13 cellular contexts compared by ENCODE assay signal in the genomic region with DNA sequence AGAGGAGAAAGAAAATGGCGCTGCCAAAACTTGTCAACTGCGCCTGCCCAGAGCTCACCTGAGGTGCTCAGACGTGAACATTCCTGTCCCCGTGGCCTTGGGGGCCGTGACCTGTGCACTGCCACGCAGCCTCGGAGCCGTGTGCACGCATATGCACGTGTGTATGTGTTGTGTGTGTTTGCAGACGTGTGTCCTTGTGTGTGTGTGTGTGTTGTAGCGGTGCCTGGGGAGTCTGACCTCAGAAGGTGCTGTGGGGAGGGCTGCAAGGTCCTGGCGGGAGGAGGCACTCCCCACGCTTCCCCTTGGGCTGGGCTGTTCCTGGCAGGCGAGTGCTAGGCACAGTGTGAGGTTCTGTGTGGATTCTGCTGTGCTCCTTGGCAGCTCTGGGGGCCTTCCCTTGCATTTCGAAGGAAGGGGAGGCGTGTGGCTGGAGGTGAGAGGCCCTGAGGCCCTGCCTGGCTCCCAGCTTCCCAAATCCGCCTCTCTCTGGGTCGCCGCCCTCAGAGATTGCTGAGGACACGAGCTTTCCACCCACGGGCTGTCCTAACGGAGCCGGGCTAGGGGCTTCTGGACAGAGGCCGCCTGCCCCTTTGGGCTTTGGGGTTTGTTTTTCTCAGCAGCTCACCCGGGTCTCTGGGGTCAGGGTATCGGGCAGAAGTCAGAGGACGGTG. TPM values are rescaled to one million over a fixed set of nuclear protein-coding genes. Genes with fewer than 3 reads are reported as not detected.
A peak's percentile ranks its signal among the peaks of the same experiment; 100 is the strongest.
DNase-seq lines count a peak whose midpoint lies in the region; ATAC-seq, FAIRE-seq and TF ChIP-seq lines count a peak whose summit lies in the region.
"Had no signal": no experiment of that assay in that cellular context is flagged by ENCODE, and none has a peak within 500 bp of the region (broad histone marks: within the 10 kb centered on the region; RNA-seq: fewer than 3 reads in every experiment).

No MANE protein-coding gene starts in this region.

- TF ChIP-seq CTCF in HEK293 (tag by site-specific recombination; IDR thresholded peaks at IDR 0.05): no peak
- no peak for TF ChIP-seq CTCF in astrocyte (IDR thresholded peaks at IDR 0.05; ENCODE audit: insufficient read depth, low read depth, low read length)
- no peak for TF ChIP-seq CTCF in neural crest cell (conservative IDR thresholded peaks at IDR 0.05)

- no peak overlapping the region for H3K4me3 ChIP-seq in HEK293 (ENCODE audit: low read depth, low read length)
- H3K4me3 ChIP-seq in astrocyte (ENCODE audit: insufficient read depth, low read depth, low read length): no peak overlapping the region

- H3K27ac ChIP-seq in HEK293 (ENCODE audit: extremely low read depth, low read depth, low read length) (peak overlapping the region; percentile 11; the same call in 1 of the 2 replicates), astrocyte (ENCODE audit: low read depth, low read length) (no peak overlapping the region)

- no peak for ATAC-seq in effector memory CD8-positive, alpha-beta T cell (replicated peaks)

- no peaks in the 10 kb centered on the region for H3K27me3 Mint-ChIP-seq in astrocyte (ENCODE audit: low read depth, unreplicated experiment)
- peaks cover 3% of the 10 kb centered on the region for H3K27me3 Mint-ChIP-seq in neural crest cell (ENCODE audit: low read depth)
- H3K27me3 Mint-ChIP-seq in effector memory CD8-positive, alpha-beta T cell: no peaks in the 10 kb centered on the region
- H3K27me3 Mint-ChIP-seq: CD4-positive, CD25-positive, alpha-beta regulatory T cell had no signal

- POLR2A ChIA-PET in HEK293 (lab: Yijun Ruan, JAX): interaction anchor here (1.2 kb wide), 1 partner anchor 21 kb away, joined by 3 read pairs; no protein-coding TSS in a partner anchor

- H2AFZ ChIP-seq in astrocyte (ENCODE audit: low read depth, low read length): no peak overlapping the region

- H3K4me1 Mint-ChIP-seq in astrocyte (ENCODE audit: low read depth, unreplicated experiment) (peaks cover 21% of the 10 kb centered on the region), neural crest cell (peaks cover 20% of the 10 kb centered on the region)
- peaks cover 25 to 32% of the 10 kb centered on the region in 2 donors for H3K4me1 Mint-ChIP-seq in effector memory CD8-positive, alpha-beta T cell (ENCODE audit: low read depth in 2 of 2)

- CTCF ChIA-PET in HEK293 (lab: Yijun Ruan, JAX): interaction anchor here (1.1 to 1.3 kb wide), 2 partner anchors 66 to 67 kb away, joined by 3 read pairs; no protein-coding TSS in a partner anchor

- H3K27me3 ChIP-seq in astrocyte (ENCODE audit: insufficient read depth, low read length): no peaks in the 10 kb centered on the region
- H3K27me3 ChIP-seq: neutrophil had no signal

- H3K36me3 Mint-ChIP-seq in astrocyte (ENCODE audit: low read depth, unreplicated experiment): no peaks in the 10 kb centered on the region
- peaks cover 4% of the 10 kb centered on the region for H3K36me3 Mint-ChIP-seq in neural crest cell (ENCODE audit: low read depth)
- H3K36me3 Mint-ChIP-seq in effector memory CD8-positive, alpha-beta T cell (ENCODE audit: insufficient read depth): peaks cover 29% of the 10 kb centered on the region
- H3K36me3 Mint-ChIP-seq: CD4-positive, CD25-positive, alpha-beta regulatory T cell had no signal

- no peak for FAIRE-seq in astrocyte (lab: Jason Lieb, UNC)

- H4K20me1 ChIP-seq in astrocyte (ENCODE audit: insufficient read depth, low read length): peaks cover 84% of the 10 kb centered on the region

- peaks cover 90% of the 10 kb centered on the region for H3K79me2 ChIP-seq in astrocyte (ENCODE audit: insufficient read depth, low read length)

- H3K9me3 Mint-ChIP-seq in astrocyte (ENCODE audit: unreplicated experiment) (no peaks in the 10 kb centered on the region), neural crest cell (no peaks in the 10 kb centered on the region)
- H3K9me3 Mint-ChIP-seq in effector memory CD8-positive, alpha-beta T cell: no peaks in the 10 kb centered on the region
- H3K9me3 Mint-ChIP-seq: activated naive CD4-positive, alpha-beta T cell treated with anti-CD3 and anti-CD28 coated beads for 36 hours; CD4-positive, CD25-positive, alpha-beta regulatory T cell had no signal

- no peaks in the 10 kb centered on the region for H3K9me3 ChIP-seq in HEK293 (ENCODE audit: control insufficient read depth, insufficient read depth, low read depth, low read length)
- H3K9me3 ChIP-seq in astrocyte (ENCODE audit: insufficient read depth, low read depth, low read length): no peaks in the 10 kb centered on the region
- H3K9me3 ChIP-seq: neutrophil had no signal

- DNase-seq in astrocyte (ENCODE audit: low read depth) (no peak), neural crest cell (ENCODE audit: low read depth, low spot score) (no peak), epidermal melanocyte (ENCODE audit: insufficient read length, low spot score) (no peak)
- DNase-seq in effector memory CD8-positive, alpha-beta T cell: no peak
- DNase-seq: activated CD8-positive, alpha-beta memory T cell treated with anti-CD3 and anti-CD28 coated beads for 24 hours; activated naive CD4-positive, alpha-beta T cell treated with anti-CD3 and anti-CD28 coated beads for 36 hours; CD4-positive, CD25-positive, alpha-beta regulatory T cell; erythroblast; hippocampal formation; NCI-H1105 treated with DMSO at 0.1 percent for 48 hours; NK-92 treated with Interleukin-12 subunit alpha and Interleukin-12 subunit beta, amount 100 ng/mL, for 24 hours had no signal

- no peak overlapping the region for H3K9ac ChIP-seq in astrocyte (ENCODE audit: low read length)

- peak overlapping the region; percentile 92 for H3K4me2 ChIP-seq in astrocyte (ENCODE audit: low read length)

- H3K27ac Mint-ChIP-seq in astrocyte (ENCODE audit: unreplicated experiment) (no peak overlapping the region), neural crest cell (ENCODE audit: unreplicated experiment) (no peak overlapping the region)
- peak overlapping the region in 1 of 2 donors; percentile 41 for H3K27ac Mint-ChIP-seq in effector memory CD8-positive, alpha-beta T cell
- H3K27ac Mint-ChIP-seq: activated naive CD4-positive, alpha-beta T cell treated with anti-CD3 and anti-CD28 coated beads for 36 hours had no signal

- H3K36me3 ChIP-seq in HEK293 (ENCODE audit: control insufficient read depth in 2 of 2, insufficient read depth in 1 of 2, low read length in 2 of 2) (peaks cover 0 to 49% of the 10 kb centered on the region in 2 experiments; a peak in 2 of 3 replicates), astrocyte (ENCODE audit: insufficient read depth, low read length) (peaks cover 3% of the 10 kb centered on the region)

- H3K4me3 Mint-ChIP-seq in astrocyte (ENCODE audit: unreplicated experiment) (no peak overlapping the region), neural crest cell (peak overlapping the region; percentile 61)
- no peak overlapping the region for H3K4me3 Mint-ChIP-seq in effector memory CD8-positive, alpha-beta T cell
- H3K4me3 Mint-ChIP-seq: activated naive CD4-positive, alpha-beta T cell treated with anti-CD3 and anti-CD28 coated beads for 36 hours had no signal

- H3K4me1 ChIP-seq in HEK293 (ENCODE audit: control insufficient read depth, insufficient read depth, low read length) (peaks cover 7% of the 10 kb centered on the region), astrocyte (ENCODE audit: insufficient read depth, low read length) (peaks cover 34% of the 10 kb centered on the region)

TF ChIP-seq in HEK293, 187 proteins besides CTCF, POLR2A, EP300 and RAD21:
- TF ChIP-seq ZNF777 (tag by site-specific recombination; IDR thresholded peaks at IDR 0.05; ENCODE audit: borderline replicate concordance) (no peak), ZSCAN16 (tag by site-specific recombination; IDR thresholded peaks at IDR 0.05) (no peak), ZBTB7A (tag by site-specific recombination; IDR thresholded peaks at IDR 0.05; ENCODE audit: low read depth) (no peak), MZF1 (tag by site-specific recombination; IDR thresholded peaks at IDR 0.05; ENCODE audit: borderline replicate concordance) (no peak), ZNF776 (tag by site-specific recombination; IDR thresholded peaks at IDR 0.05; ENCODE audit: borderline replicate concordance) (no peak), WT1 (tag by site-specific recombination; IDR thresholded peaks at IDR 0.05) (peak; percentile 70), ZNF549 (tag by site-specific recombination; IDR thresholded peaks at IDR 0.05) (no peak), EGR2 (tag by site-specific recombination; IDR thresholded peaks at IDR 0.05; ENCODE audit: low read depth) (0 out of 2 replicates have a peak, but pooled peaks have one; percentile 9), ZNF37A (tag by site-specific recombination; IDR thresholded peaks at IDR 0.05) (no peak), ZNF626 (tag by site-specific recombination; IDR thresholded peaks at IDR 0.05) (no peak), ZNF785 (tag by site-specific recombination; IDR thresholded peaks at IDR 0.05) (no peak)

RNA-seq across cellular contexts. Expression of gene BSG, which starts 4.5 kb away (rescaled TPM):
- total RNA-seq in astrocyte (807 and 871 TPM in 2 replicates), neural crest cell (564 and 613 TPM in 2 replicates)

RNA-seq across cellular contexts. Expression of gene HCN2, which starts 12.8 kb away (rescaled TPM):
- total RNA-seq in astrocyte (4.8 and 5.5 TPM in 2 replicates), neural crest cell (0.71 and 0.84 TPM in 2 replicates)

RNA-seq across cellular contexts. Expression of gene GZMM, which starts 33.0 kb away (rescaled TPM):
- total RNA-seq in astrocyte: 0.70 and 0.75 TPM in 2 replicates
- not detected in 2 replicates for total RNA-seq in neural crest cell

RNA-seq across cellular contexts. Expression of gene CDC34, which starts 45.3 kb away (rescaled TPM):
- total RNA-seq in astrocyte (190 and 192 TPM in 2 replicates), neural crest cell (106 and 111 TPM in 2 replicates)

RNA-seq across cellular contexts. Expression of gene POLRMT, which starts 56.4 kb away (rescaled TPM):
- total RNA-seq in astrocyte (43.4 and 45.3 TPM in 2 replicates), neural crest cell (69.7 and 71.1 TPM in 2 replicates)
